In genomic region chr2:196464311-196464710, GRCh38 we compare ENCODE assay signal across 11 cellular contexts.
"Had no signal": no experiment of that assay in that cellular context is flagged by ENCODE, and none has a peak within 500 bp of the region (broad histone marks: within the 10 kb centered on the region; RNA-seq: fewer than 3 reads in every experiment).

No MANE protein-coding gene starts in this region.

- ATAC-seq: natural killer cell, right lobe of liver had no signal

- H3K9me3 ChIP-seq: left ventricle myocardium inferior, right lobe of liver, spleen, thoracic aorta had no signal

- H3K27ac ChIP-seq: left ventricle myocardium inferior, right lobe of liver, spleen, thoracic aorta had no signal

- H3K9me3 Mint-ChIP-seq: activated CD4-positive, alpha-beta T cell treated with anti-CD3 and anti-CD28 coated beads, Interleukin-2, amount 10 ng/mL, durations not matched to agents 7 days and 5 days; endodermal cell; natural killer cell; T-helper 2 cell treated with Interferon-gamma antibody and Interleukin-4, amounts not matched to agents 5 μg/mL and 100 μg/mL, for 36 hours had no signal

- H3K4me3 Mint-ChIP-seq: activated CD4-positive, alpha-beta T cell treated with anti-CD3 and anti-CD28 coated beads, Interleukin-2, amount 10 ng/mL, durations not matched to agents 7 days and 5 days; activated naive CD8-positive, alpha-beta T cell treated with anti-CD3 and anti-CD28 coated beads, Interleukin-2, amount 10 ng/mL, durations not matched to agents 7 days and 5 days; endodermal cell; natural killer cell; T-helper 2 cell treated with Interferon-gamma antibody and Interleukin-4, amounts not matched to agents 5 μg/mL and 100 μg/mL, for 36 hours had no signal

- DNase-seq: activated CD4-positive, alpha-beta T cell treated with anti-CD3 and anti-CD28 coated beads, Interleukin-2, amount 10 ng/mL, durations not matched to agents 7 days and 5 days; activated naive CD8-positive, alpha-beta T cell treated with anti-CD3 and anti-CD28 coated beads, Interleukin-2, amount 10 ng/mL, durations not matched to agents 7 days and 5 days; anterior cingulate cortex; dorsolateral prefrontal cortex; endodermal cell; left ventricle myocardium inferior; natural killer cell; right lobe of liver; spleen had no signal

- H3K36me3 Mint-ChIP-seq: natural killer cell had no signal

- H3K27me3 ChIP-seq: dorsolateral prefrontal cortex, right lobe of liver had no signal

- H3K27ac Mint-ChIP-seq: activated CD4-positive, alpha-beta T cell treated with anti-CD3 and anti-CD28 coated beads, Interleukin-2, amount 10 ng/mL, durations not matched to agents 7 days and 5 days; activated naive CD8-positive, alpha-beta T cell treated with anti-CD3 and anti-CD28 coated beads, Interleukin-2, amount 10 ng/mL, durations not matched to agents 7 days and 5 days; endodermal cell; natural killer cell; T-helper 2 cell treated with Interferon-gamma antibody and Interleukin-4, amounts not matched to agents 5 μg/mL and 100 μg/mL, for 36 hours had no signal

- H3K4me3 ChIP-seq: dorsolateral prefrontal cortex, left ventricle myocardium inferior, right lobe of liver, spleen, thoracic aorta had no signal

- H3K36me3 ChIP-seq: left ventricle myocardium inferior, right lobe of liver, spleen, thoracic aorta had no signal

- H3K4me1 ChIP-seq: right lobe of liver, spleen had no signal
